16 cellular contexts compared by ENCODE assay signal in genomic region chr12:113464852-113465719, GRCh38. TPM values are rescaled to one million over a fixed set of nuclear protein-coding genes. Genes with fewer than 3 reads are reported as not detected.
DNase-seq lines count a peak whose midpoint lies in the region; ATAC-seq, FAIRE-seq and TF ChIP-seq lines count a peak whose summit lies in the region.
"Had no signal": no experiment of that assay in that cellular context is flagged by ENCODE, and none has a peak within 500 bp of the region (broad histone marks: within the 10 kb centered on the region; RNA-seq: fewer than 3 reads in every experiment).

No MANE protein-coding gene starts in this region.

- H3K4me2 ChIP-seq in IMR-90 (ENCODE audit: low read depth, low read length) (no peak overlapping the region), H1 (ENCODE audit: insufficient read depth in 1 of 2, low read depth in 2 of 2, low read length in 2 of 2) (peak overlapping the region; percentile 69 to 93)

- no TSS peak for BruUV-seq in IMR-90 (replicated peaks; lab: Mats Ljungman, UMichigan)

- no peak overlapping the region for H3K4me3 Mint-ChIP-seq in activated CD8-positive, alpha-beta T cell treated with anti-CD3 and anti-CD28 coated beads, Interleukin-2, amount 10 ng/mL, durations not matched to agents 7 days and 5 days
- H3K4me3 Mint-ChIP-seq in activated CD8-positive, alpha-beta T cell treated with anti-CD3 and anti-CD28 coated beads for 36 hours, result no peak overlapping the region

- H3K56ac ChIP-seq in IMR-90 (ENCODE audit: extremely low read depth, insufficient read depth, low read length), result no peak overlapping the region
- no peak overlapping the region for H3K56ac ChIP-seq in H1 (replicated peaks; ENCODE audit: insufficient read length, low read depth, low read length)

- 0% methylated on average over 4 of the region's 64 CpGs; no CpG with 5 or more reads in 1 of the 2 experiments for WGBS in IMR-90 (ENCODE audit: extremely low coverage in 2 of 2, insufficient read length in 1 of 2), 2 experiments
- WGBS in H1 (ENCODE audit: extremely low coverage in 1 of 2, insufficient coverage in 1 of 2, insufficient read length in 1 of 2, insufficient replicate concordance in 2 of 2, low coverage in 1 of 2, low lambda C conversion rate in 2 of 2, missing lambda C conversion rate in 1 of 2), 2 experiments, result 3% methylated on average over 55 of the region's 64 CpGs; no CpG with 5 or more reads in 1 of the 2 experiments
- WGBS in prostate gland, result 2% methylated on average over 63 of the region's 64 CpGs

- H2AFZ ChIP-seq in IMR-90 (replicated peaks; ENCODE audit: low read length, poor library complexity), result peak overlapping the region; percentile 67
- no peak overlapping the region for H2AFZ ChIP-seq in H1 (ENCODE audit: low read length)

- H3K9me3 ChIP-seq in IMR-90 (ENCODE audit: control insufficient read depth, insufficient read depth, low read length) (no peaks in the 10 kb centered on the region), H1 (ENCODE audit: insufficient read depth in 2 of 2, low read depth in 1 of 2, low read length in 1 of 2) (no peaks in the 10 kb centered on the region), prostate gland (no peaks in the 10 kb centered on the region)
- H3K9me3 ChIP-seq: pancreas had no signal

- H3K27ac ChIP-seq in IMR-90 (ENCODE audit: insufficient read depth, low read length) (no peak overlapping the region), H1 (ENCODE audit: low read depth, low read length) (no peak overlapping the region), prostate gland (no peak overlapping the region)
- H3K27ac ChIP-seq: pancreas, RWPE1 had no signal

- peaks cover 28% of the 10 kb centered on the region for H3K4me1 Mint-ChIP-seq in activated CD8-positive, alpha-beta T cell treated with anti-CD3 and anti-CD28 coated beads, Interleukin-2, amount 10 ng/mL, durations not matched to agents 7 days and 5 days (ENCODE audit: low read depth)
- peaks cover 15% of the 10 kb centered on the region for H3K4me1 Mint-ChIP-seq in activated CD8-positive, alpha-beta T cell treated with anti-CD3 and anti-CD28 coated beads for 36 hours (ENCODE audit: low read depth)

- H2BK15ac ChIP-seq in IMR-90 (ENCODE audit: low read depth, low read length) (no peak overlapping the region), H1 (ENCODE audit: low read length) (0 out of 2 replicates have a peak overlapping the region, but pooled peaks have one; percentile 5)

- no peak for TF ChIP-seq CTCF in activated CD8-positive, alpha-beta T cell treated with anti-CD3 and anti-CD28 coated beads for 36 hours (IDR thresholded peaks at IDR 0.05)
- TF ChIP-seq CTCF in IMR-90 (conservative IDR thresholded peaks at IDR 0.05; ENCODE audit: low read depth, low read length), result no peak
- peak in 2 of 3 experiments; percentile 5 to 29; a peak in 1 of 4 replicates for TF ChIP-seq CTCF in H1 (IDR thresholded peaks at IDR 0.05; ENCODE audit: control extremely low read depth in 1 of 3, insufficient read depth in 1 of 3, low read depth in 1 of 3, low read length in 3 of 3)
- TF ChIP-seq CTCF in retinal pigment epithelial cell (conservative IDR thresholded peaks at IDR 0.05; ENCODE audit: low read depth, low read length), result peak; percentile 12
- TF ChIP-seq CTCF in prostate gland (IDR thresholded peaks at IDR 0.05), result no peak

- no peak overlapping the region for H4K91ac ChIP-seq in IMR-90 (ENCODE audit: insufficient read depth, low read depth, low read length)
- peak overlapping the region; percentile 18 for H4K91ac ChIP-seq in H1 (replicated peaks; ENCODE audit: insufficient read length, low read length)

- peak overlapping the region; percentile 25 for H3K27ac Mint-ChIP-seq in activated CD8-positive, alpha-beta T cell treated with anti-CD3 and anti-CD28 coated beads, Interleukin-2, amount 10 ng/mL, durations not matched to agents 7 days and 5 days
- H3K27ac Mint-ChIP-seq in activated CD8-positive, alpha-beta T cell treated with anti-CD3 and anti-CD28 coated beads for 36 hours, result no peak overlapping the region
- H3K27ac Mint-ChIP-seq: activated naive CD4-positive, alpha-beta T cell treated with anti-CD3 and anti-CD28 coated beads, Interleukin-2, amount 50 U/mL, for 72 hours; immature natural killer cell had no signal

- H2AK9ac ChIP-seq in IMR-90 (replicated peaks; ENCODE audit: low read depth, low read length, poor library complexity), result no peak overlapping the region

- H3K9me3 Mint-ChIP-seq in activated CD8-positive, alpha-beta T cell treated with anti-CD3 and anti-CD28 coated beads, Interleukin-2, amount 10 ng/mL, durations not matched to agents 7 days and 5 days (ENCODE audit: insufficient read depth), result no peaks in the 10 kb centered on the region
- no peaks in the 10 kb centered on the region for H3K9me3 Mint-ChIP-seq in activated CD8-positive, alpha-beta T cell treated with anti-CD3 and anti-CD28 coated beads for 36 hours
- H3K9me3 Mint-ChIP-seq: activated naive CD4-positive, alpha-beta T cell treated with anti-CD3 and anti-CD28 coated beads, Interleukin-2, amount 50 U/mL, for 72 hours; immature natural killer cell had no signal

- peaks cover 70% of the 10 kb centered on the region for H3K27me3 Mint-ChIP-seq in activated CD8-positive, alpha-beta T cell treated with anti-CD3 and anti-CD28 coated beads, Interleukin-2, amount 10 ng/mL, durations not matched to agents 7 days and 5 days (ENCODE audit: low read depth)
- H3K27me3 Mint-ChIP-seq in activated CD8-positive, alpha-beta T cell treated with anti-CD3 and anti-CD28 coated beads for 36 hours, result peaks cover 66% of the 10 kb centered on the region

- H3K9ac ChIP-seq in IMR-90 (ENCODE audit: low read depth, low read length), result no peak overlapping the region
- no peak overlapping the region; a peak in 3 of 7 replicates for H3K9ac ChIP-seq in H1 (replicated peaks in 1 of 4; ENCODE audit: extremely low read depth in 1 of 4, low read depth in 3 of 4, low read length in 3 of 4)

- TF ChIP-seq RAD21 in IMR-90 (IDR thresholded peaks at IDR 0.05; ENCODE audit: low read length), result no peak
- TF ChIP-seq RAD21 in H1 (IDR thresholded peaks at IDR 0.05 in 1 of 2, conservative IDR thresholded peaks at IDR 0.05 in 1 of 2; ENCODE audit: low read depth in 2 of 2, low read length in 2 of 2), result 0 out of 4 replicates have a peak, but pooled peaks of 1 of the 2 experiments have one; percentile 4

- H3K9me1 ChIP-seq in IMR-90 (ENCODE audit: insufficient read depth, low read length), result no peaks in the 10 kb centered on the region

- H2BK120ac ChIP-seq in IMR-90 (ENCODE audit: low read depth, low read length) (no peak overlapping the region), H1 (replicated peaks; ENCODE audit: low read depth, low read length) (no peak overlapping the region)

- H3K36me3 ChIP-seq in IMR-90 (ENCODE audit: control insufficient read depth, insufficient read depth, low read length), result no peaks in the 10 kb centered on the region
- peaks cover 3 to 70% (median 7%) of the 10 kb centered on the region in 4 experiments; a peak in 5 of 8 replicates for H3K36me3 ChIP-seq in H1 (ENCODE audit: control insufficient read depth in 2 of 4, insufficient read depth in 4 of 4, low read length in 3 of 4)
- H3K36me3 ChIP-seq in prostate gland, result no peaks in the 10 kb centered on the region
- H3K36me3 ChIP-seq: pancreas had no signal

- TF ChIP-seq EP300 in H1 (IDR thresholded peaks at IDR 0.05; ENCODE audit: borderline replicate concordance in 1 of 2, low read depth in 2 of 2, low read length in 2 of 2), result no peak

- no peak overlapping the region for H2BK20ac ChIP-seq in IMR-90 (ENCODE audit: low read depth, low read length)
- peak overlapping the region; percentile 48; the same call in 1 of the 2 replicates for H2BK20ac ChIP-seq in H1 (ENCODE audit: low read length)

- H4K8ac ChIP-seq in IMR-90 (ENCODE audit: low read depth in 2 of 2, low read length in 2 of 2) (no peak overlapping the region), H1 (ENCODE audit: extremely low read depth, insufficient read depth, low read length) (no peak overlapping the region)

- peaks cover 84% of the 10 kb centered on the region for H3K27me3 ChIP-seq in IMR-90 (ENCODE audit: control insufficient read depth, insufficient read depth, low read length)
- peaks cover 78 to 81% (median 80%) of the 10 kb centered on the region in 4 experiments for H3K27me3 ChIP-seq in H1 (replicated peaks in 1 of 4; ENCODE audit: control insufficient read depth in 3 of 4, extremely low read depth in 1 of 4, insufficient read depth in 3 of 4, low read length in 3 of 4)
- H3K27me3 ChIP-seq in prostate gland (replicated peaks; ENCODE audit: insufficient read depth), result peaks cover 64% of the 10 kb centered on the region

- dilution Hi-C loops in IMR-90 (cut with HindIII; ENCODE audit: low sequenced_read_pairs, unreplicated experiment), result no loop called here

- H3K23ac ChIP-seq in IMR-90 (ENCODE audit: low read depth, low read length) (no peak overlapping the region), H1 (ENCODE audit: insufficient read length) (no peak overlapping the region)

- no peaks in the 10 kb centered on the region; the same call in 1 of the 2 replicates for H3K4me1 ChIP-seq in IMR-90 (ENCODE audit: control insufficient read depth, insufficient read depth, low read length)
- H3K4me1 ChIP-seq in H1 (replicated peaks in 1 of 4; ENCODE audit: control insufficient read depth in 3 of 4, insufficient read depth in 4 of 4, low read length in 3 of 4), result peaks cover 4 to 59% (median 42%) of the 10 kb centered on the region in 4 experiments
- peaks cover 10% of the 10 kb centered on the region for H3K4me1 ChIP-seq in prostate gland (replicated peaks)

- no peaks in the 10 kb centered on the region for H4K20me1 ChIP-seq in IMR-90 (ENCODE audit: insufficient read depth, low read length)
- H4K20me1 ChIP-seq in H1 (replicated peaks in 1 of 2; ENCODE audit: control insufficient read depth in 1 of 2, insufficient read depth in 2 of 2, low read length in 2 of 2), result peaks cover 14 to 28% of the 10 kb centered on the region in 2 experiments

- no peak for FAIRE-seq in H1 (lab: Jason Lieb, UNC)
- FAIRE-seq: endometrium, pancreas had no signal

- POLR2A ChIA-PET in activated CD8-positive, alpha-beta T cell treated with anti-CD3 and anti-CD28 coated beads, Interleukin-2, amount 10 ng/mL, durations not matched to agents 7 days and 5 days (lab: Charles Lee), result no interaction called here
- POLR2A ChIA-PET in activated CD8-positive, alpha-beta T cell treated with anti-CD3 and anti-CD28 coated beads for 36 hours (lab: Charles Lee), result interaction anchor here (1.2 kb wide), 1 partner anchor 9 kb away, joined by 3 read pairs; no protein-coding TSS in a partner anchor
- POLR2A ChIA-PET in IMR-90 (lab: Charles Lee; ENCODE audit: unreplicated experiment) (no interaction called here), H1 (lab: Charles Lee; ENCODE audit: partially characterized antibody) (interaction anchor here (0.5 to 2.5 kb wide), 4 partner anchors 9 to 317 kb away, joined by 3 to 14 read pairs (median 5); no protein-coding TSS in a partner anchor)

- H3K18ac ChIP-seq in IMR-90 (ENCODE audit: low read depth, low read length), result no peak overlapping the region
- peak overlapping the region; percentile 48 for H3K18ac ChIP-seq in H1 (ENCODE audit: extremely low read depth, low read length)

- no peaks in the 10 kb centered on the region for H3K79me2 ChIP-seq in H1 (ENCODE audit: control insufficient read depth in 1 of 2, insufficient read depth in 2 of 2, low read length in 2 of 2)

- intact Hi-C loops in activated CD8-positive, alpha-beta T cell treated with anti-CD3 and anti-CD28 coated beads for 36 hours (cut with micrococcal nuclease), result no loop called here
- intact Hi-C loops in IMR-90 (cut with micrococcal nuclease) (no loop called here), prostate gland (cut with DNase I) (loop anchor here (5.0 to 10.0 kb wide), 2 partner anchors 230 to 447 kb away; no protein-coding TSS in a partner anchor)

- ATAC-seq in activated CD8-positive, alpha-beta T cell treated with anti-CD3 and anti-CD28 coated beads, Interleukin-2, amount 10 ng/mL, durations not matched to agents 7 days and 5 days, result no peak
- no peak for ATAC-seq in activated CD8-positive, alpha-beta T cell treated with anti-CD3 and anti-CD28 coated beads for 36 hours
- ATAC-seq in IMR-90 (ENCODE audit: low read depth), result no peak
- no peak for ATAC-seq in GM18505 (IDR thresholded peaks at IDR 0.05; ENCODE audit: unreplicated experiment)
- no peak for ATAC-seq in HG03432 (IDR thresholded peaks at IDR 0.05; ENCODE audit: unreplicated experiment)
- ATAC-seq: activated CD4-positive, CD25-positive, alpha-beta regulatory T cell treated with anti-CD3 and anti-CD28 coated beads, Interleukin-2, amount 50 U/mL, for 24 hours; activated naive CD4-positive, alpha-beta T cell treated with anti-CD3 and anti-CD28 coated beads, Interleukin-2, amount 50 U/mL, for 72 hours; pancreas had no signal

- H4K5ac ChIP-seq in IMR-90 (ENCODE audit: low read depth, low read length) (no peak overlapping the region), H1 (ENCODE audit: insufficient read length, low read depth, low read length) (no peak overlapping the region)

- in situ Hi-C loops in IMR-90 (cut with MboI; ENCODE audit: low sequenced_read_pairs), result loop anchor here (5.0 kb wide), 1 partner anchor 447 kb away; no protein-coding TSS in a partner anchor

- no peak for DNase-seq in activated CD8-positive, alpha-beta T cell treated with anti-CD3 and anti-CD28 coated beads, Interleukin-2, amount 10 ng/mL, durations not matched to agents 7 days and 5 days
- DNase-seq in activated CD8-positive, alpha-beta T cell treated with anti-CD3 and anti-CD28 coated beads for 36 hours, result no peak
- DNase-seq in IMR-90 (no peak), H1 (ENCODE audit: low read depth in 1 of 2, low spot score in 2 of 2) (peak in 1 of 2 experiments; percentile 65), retinal pigment epithelial cell (ENCODE audit: low read depth) (no peak), prostate gland (ENCODE audit: low spot score) (no peak)
- DNase-seq: immature natural killer cell, NCI-H187 treated with DMSO at 0.1 percent for 48 hours, pancreas had no signal

- TF ChIP-seq POLR2A in IMR-90 (IDR thresholded peaks at IDR 0.05; ENCODE audit: low read depth, low read length) (no peak), H1 (IDR thresholded peaks at IDR 0.05; ENCODE audit: control extremely low read depth in 1 of 2, low read depth in 2 of 2, low read length in 2 of 2) (no peak), GM18505 (IDR thresholded peaks at IDR 0.05; ENCODE audit: borderline replicate concordance, extremely low read depth, insufficient read depth, insufficient read length) (no peak), prostate gland (IDR thresholded peaks at IDR 0.05) (no peak)

- H2BK5ac ChIP-seq in IMR-90 (ENCODE audit: low read depth, low read length, poor library complexity, severe bottlenecking), result no peak overlapping the region
- H2BK5ac ChIP-seq in H1 (ENCODE audit: low read depth, low read length), result no peak overlapping the region

- CTCF ChIA-PET in activated CD8-positive, alpha-beta T cell treated with anti-CD3 and anti-CD28 coated beads, Interleukin-2, amount 10 ng/mL, durations not matched to agents 7 days and 5 days (lab: Charles Lee), result no interaction called here
- CTCF ChIA-PET in activated CD8-positive, alpha-beta T cell treated with anti-CD3 and anti-CD28 coated beads for 36 hours (lab: Charles Lee), result no interaction called here
- CTCF ChIA-PET in IMR-90 (lab: Yijun Ruan, JAX) (interaction anchor here (0.6 kb wide), 1 partner anchor 279 kb away, joined by 6 read pairs; no protein-coding TSS in a partner anchor), H1 (lab: Charles Lee; ENCODE audit: partially characterized antibody) (interaction anchor here (0.7 to 1.5 kb wide), 8 partner anchors 9 to 435 kb away, joined by 3 to 6 read pairs (median 4); no protein-coding TSS in a partner anchor)

- H3K79me1 ChIP-seq in IMR-90 (ENCODE audit: low read depth in 1 of 2, low read length in 2 of 2), result no peaks in the 10 kb centered on the region
- H3K79me1 ChIP-seq in H1 (ENCODE audit: low read depth, low read length), result no peaks in the 10 kb centered on the region

- H2BK12ac ChIP-seq in H1 (ENCODE audit: low read depth, low read length), result 0 out of 2 replicates have a peak overlapping the region, but pooled peaks have one; percentile 60

- H3K14ac ChIP-seq in IMR-90 (replicated peaks; ENCODE audit: low read depth, low read length) (no peak overlapping the region), H1 (ENCODE audit: insufficient read length) (no peak overlapping the region)

- H3K36me3 Mint-ChIP-seq in activated CD8-positive, alpha-beta T cell treated with anti-CD3 and anti-CD28 coated beads, Interleukin-2, amount 10 ng/mL, durations not matched to agents 7 days and 5 days (ENCODE audit: low read depth), result peaks cover 10% of the 10 kb centered on the region
- H3K36me3 Mint-ChIP-seq in activated CD8-positive, alpha-beta T cell treated with anti-CD3 and anti-CD28 coated beads for 36 hours (ENCODE audit: low read depth), result no peaks in the 10 kb centered on the region

- H3K4ac ChIP-seq in IMR-90 (ENCODE audit: low read depth, low read length) (no peak overlapping the region), H1 (replicated peaks; ENCODE audit: insufficient read length, low read depth, low read length) (no peak overlapping the region)

- peaks cover 12% of the 10 kb centered on the region; the same call in 1 of the 2 replicates for H3K23me2 ChIP-seq in H1 (ENCODE audit: low read depth, low read length)

- no peak overlapping the region for H3K4me3 ChIP-seq in IMR-90 (ENCODE audit: insufficient read depth, low read depth, low read length)
- peak overlapping the region; percentile 22 to 66 (median 48); a peak in 6 of 8 replicates for H3K4me3 ChIP-seq in H1 (ENCODE audit: extremely low read depth in 1 of 4, insufficient read depth in 2 of 4, low read depth in 3 of 4, low read length in 4 of 4)
- H3K4me3 ChIP-seq in retinal pigment epithelial cell (ENCODE audit: low read length), result no peak overlapping the region
- no peak overlapping the region for H3K4me3 ChIP-seq in prostate gland

- H2AK5ac ChIP-seq in IMR-90 (ENCODE audit: low read depth, low read length) (no peak overlapping the region), H1 (ENCODE audit: low read depth, low read length) (no peak overlapping the region)

RNA-seq across cellular contexts. Expression of gene LHX5, which starts 6.6 kb away (rescaled TPM):
- not detected for total RNA-seq in activated CD8-positive, alpha-beta T cell treated with anti-CD3 and anti-CD28 coated beads, Interleukin-2, amount 10 ng/mL, durations not matched to agents 7 days and 5 days
- total RNA-seq in activated CD8-positive, alpha-beta T cell treated with anti-CD3 and anti-CD28 coated beads for 36 hours, result not detected
- total RNA-seq in IMR-90 (2012; rRNA removed), result not detected in 2 replicates
- polyA plus RNA-seq in IMR-90 (2012; rRNA removed), result not detected in 2 replicates
- polyA plus RNA-seq in IMR-90 (2012; cell fraction: cytosol; rRNA removed), result not detected in 2 replicates
- not detected in 2 replicates for polyA plus RNA-seq in IMR-90 (2012; cell fraction: nucleus; rRNA removed; ENCODE audit: low replicate concordance)
- total RNA-seq in H1 (2021; fragmentation: NEBNext Ultra II Directional; extraction: Animal tissue kit (Norgen Biotek cat#: 25700)), result 0.47 and 0.63 TPM in 2 replicates
- 1.1 and 4.6 TPM in 2 replicates for polyA plus RNA-seq in H1 (2011; rRNA removed)
- polyA plus RNA-seq in H1 (2011; cell fraction: cytosol; rRNA removed), result 3.4 TPM
- 4.2 TPM for polyA plus RNA-seq in H1 (2011; cell fraction: nucleus; rRNA removed)
- polyA plus RNA-seq in H1 (2012, experiment 1 of 2), result 0.68 to 1.3 TPM (median 1.1 TPM) in 4 replicates
- 0.93 TPM for polyA plus RNA-seq in H1 (2012, experiment 2 of 2)
- 0.08 TPM for polyA plus RNA-seq in H1 (2013, experiment 1 of 2)
- polyA plus RNA-seq in H1 (2013, experiment 2 of 2), result 0.04 TPM
- polyA minus RNA-seq in H1 (2011; rRNA and poly(A)+ RNA removed), result 0.32 and 2.3 TPM in 2 replicates
- 2.1 TPM for polyA minus RNA-seq in H1 (2011; cell fraction: cytosol; rRNA and poly(A)+ RNA removed)
- polyA minus RNA-seq in H1 (2011; cell fraction: nucleus; rRNA and poly(A)+ RNA removed), result 1.6 TPM
- total RNA-seq in prostate gland, result not detected
- total RNA-seq: activated naive CD4-positive, alpha-beta T cell treated with anti-CD3 and anti-CD28 coated beads, Interleukin-2, amount 50 U/mL, for 72 hours; pancreas; ureter had no signal
- polyA plus RNA-seq: immature natural killer cell, pancreas had no signal

RNA-seq across cellular contexts. Expression of gene SDSL, which starts 42.9 kb away (rescaled TPM):
- total RNA-seq in activated CD8-positive, alpha-beta T cell treated with anti-CD3 and anti-CD28 coated beads, Interleukin-2, amount 10 ng/mL, durations not matched to agents 7 days and 5 days, result under 1 TPM; 0.37 to 0.39 TPM
- total RNA-seq in activated CD8-positive, alpha-beta T cell treated with anti-CD3 and anti-CD28 coated beads for 36 hours, result not detected
- total RNA-seq in IMR-90 (2012; rRNA removed) (5.6 and 6.3 TPM in 2 replicates), prostate gland (1 to 10 TPM; 6.2 to 8.5 TPM)
- polyA plus RNA-seq in IMR-90 (2012; rRNA removed) (10.9 and 13.4 TPM in 2 replicates), H1 (2011; rRNA removed) (1.3 and 1.7 TPM in 2 replicates)
- 13.3 and 17.0 TPM in 2 replicates for polyA plus RNA-seq in IMR-90 (2012; cell fraction: cytosol; rRNA removed)
- polyA plus RNA-seq in IMR-90 (2012; cell fraction: nucleus; rRNA removed; ENCODE audit: low replicate concordance), result 6.4 and 14.7 TPM in 2 replicates
- total RNA-seq in H1 (2021; fragmentation: NEBNext Ultra II Directional; extraction: Animal tissue kit (Norgen Biotek cat#: 25700)), result 0.69 TPM in 1 of 2 replicates, not detected in the other
- 1.5 TPM for polyA plus RNA-seq in H1 (2011; cell fraction: cytosol; rRNA removed)
- 1.5 TPM for polyA plus RNA-seq in H1 (2011; cell fraction: nucleus; rRNA removed)
- polyA plus RNA-seq in H1 (2012, experiment 1 of 2), result 0.42 to 0.74 TPM (median 0.53 TPM) in 3 of 4 replicates, not detected in the other
- polyA plus RNA-seq in H1 (2012, experiment 2 of 2), result 0.42 TPM
- 0.28 TPM for polyA plus RNA-seq in H1 (2013, experiment 1 of 2)
- polyA plus RNA-seq in H1 (2013, experiment 2 of 2), result 0.15 TPM
- 0.27 TPM in 1 of 2 replicates, not detected in the other for polyA minus RNA-seq in H1 (2011; rRNA and poly(A)+ RNA removed)
- polyA minus RNA-seq in H1 (2011; cell fraction: cytosol; rRNA and poly(A)+ RNA removed), result not detected
- not detected for polyA minus RNA-seq in H1 (2011; cell fraction: nucleus; rRNA and poly(A)+ RNA removed)

Comparison
In these comparisons a context has a peak if more than half of its experiments do, and no peak if none do; other contexts are left out.
1. POLR2A ChIA-PET loops: an anchor here in activated CD8-positive, alpha-beta T cell treated with anti-CD3 and anti-CD28 coated beads for 36 hours (1.2 kb wide) and H1 (0.5 to 2.5 kb wide); none called in activated CD8-positive, alpha-beta T cell treated with anti-CD3 and anti-CD28 coated beads, Interleukin-2, amount 10 ng/mL, durations not matched to agents 7 days and 5 days and IMR-90.
2. CTCF ChIP-seq: peak in H1 (2 of 3) and retinal pigment epithelial cell (single experiment); none in activated CD8-positive, alpha-beta T cell treated with anti-CD3 and anti-CD28 coated beads for 36 hours (single experiment), IMR-90 (single experiment) and prostate gland (0 of 4).
3. H3K4me3 ChIP-seq: peak in H1 (4 of 4); none in IMR-90 (single experiment), retinal pigment epithelial cell (single experiment) and prostate gland (0 of 2).
4. CTCF ChIA-PET loops: an anchor here in IMR-90 (0.6 kb wide) and H1 (0.7 to 1.5 kb wide); none called in activated CD8-positive, alpha-beta T cell treated with anti-CD3 and anti-CD28 coated beads, Interleukin-2, amount 10 ng/mL, durations not matched to agents 7 days and 5 days and activated CD8-positive, alpha-beta T cell treated with anti-CD3 and anti-CD28 coated beads for 36 hours.